In genomic region chr2:54492335-54492734, GRCh38 we compare ENCODE assay signal across 25 cellular contexts.
"Had no signal": no experiment of that assay in that cellular context is flagged by ENCODE, and none has a peak within 500 bp of the region (broad histone marks: within the 10 kb centered on the region; RNA-seq: fewer than 3 reads in every experiment).

No MANE protein-coding gene starts in this region.

- H3K36me3 ChIP-seq: breast epithelium, gastrocnemius medialis, thoracic aorta, uterus had no signal

- H3K4me1 ChIP-seq: breast epithelium had no signal

- H3K4me2 ChIP-seq: hepatocyte had no signal

- H3K27ac ChIP-seq: breast epithelium, hepatocyte, thoracic aorta, uterus had no signal

- DNase-seq: activated B cell treated with CpG ODN at 0.5 μM for 24 hours; activated CD4-positive, alpha-beta T cell treated with anti-CD3 and anti-CD28 coated beads, Interleukin-2, amount 50 U/mL, for 1 hour; activated CD8-positive, alpha-beta memory T cell treated with anti-CD3 and anti-CD28 coated beads, Interleukin-2, amount 10 ng/mL, durations not matched to agents 7 days and 5 days; activated CD8-positive, alpha-beta T cell treated with anti-CD3 and anti-CD28 coated beads, Interleukin-2, amount 10 ng/mL, durations not matched to agents 7 days and 5 days; activated naive CD4-positive, alpha-beta T cell; activated T-cell treated with anti-CD3 and anti-CD28 coated beads for 4 hours; activated T-cell treated with anti-CD3 and anti-CD28 coated beads, Interleukin-2, amount 50 U/mL, for 72 hours; central memory CD4-positive, alpha-beta T cell; effector memory CD4-positive, alpha-beta T cell; erythroblast; gastrocnemius medialis; glutamatergic neuron; left colon; posterior cingulate gyrus; right cardiac atrium; stimulated activated CD4-positive, alpha-beta T cell treated with anti-CD3 and anti-CD28 coated beads, Interleukin-2, amount 100 ng/mL, for 48 hours; stimulated activated naive CD8-positive, alpha-beta T cell treated with anti-CD3 and anti-CD28 coated beads, Interleukin-15, Interleukin-2, amounts not matched to agents 100 U/mL and 50 U/mL, for 24 hours; T-helper 1 cell; trophoblast cell; uterus had no signal

- ATAC-seq: activated CD8-positive, alpha-beta memory T cell treated with anti-CD3 and anti-CD28 coated beads, Interleukin-2, amount 10 ng/mL, durations not matched to agents 7 days and 5 days; activated CD8-positive, alpha-beta T cell treated with anti-CD3 and anti-CD28 coated beads, Interleukin-2, amount 10 ng/mL, durations not matched to agents 7 days and 5 days; activated naive CD4-positive, alpha-beta T cell treated with anti-CD3 and anti-CD28 coated beads, Interleukin-2, amount 50 U/mL, for 72 hours; activated T-cell treated with anti-CD3 and anti-CD28 coated beads, Interleukin-2, amount 50 U/mL, for 72 hours; gastrocnemius medialis; left colon; right cardiac atrium; stimulated activated naive CD8-positive, alpha-beta T cell treated with anti-CD3 and anti-CD28 coated beads, Interleukin-15, Interleukin-2, amounts not matched to agents 100 U/mL and 50 U/mL, for 24 hours had no signal

- H3K4me3 ChIP-seq: breast epithelium, gastrocnemius medialis, hepatocyte, lung, thoracic aorta, uterus had no signal

- H3K27me3 ChIP-seq: breast epithelium, gastrocnemius medialis, hepatocyte, uterus had no signal

- H2AFZ ChIP-seq: hepatocyte had no signal

- H3K9me3 ChIP-seq: breast epithelium, gastrocnemius medialis, thoracic aorta, uterus had no signal
